ENCODE assay signal across 22 cellular contexts in genomic region chr13:66811445-66811844, GRCh38.
DNase-seq lines count a peak whose midpoint lies in the region; ATAC-seq, FAIRE-seq and TF ChIP-seq lines count a peak whose summit lies in the region.
"Had no signal": no experiment of that assay in that cellular context is flagged by ENCODE, and none has a peak within 500 bp of the region (broad histone marks: within the 10 kb centered on the region; RNA-seq: fewer than 3 reads in every experiment).

No MANE protein-coding gene starts in this region.

- no peak for TF ChIP-seq RAD21 in K562 (CRISPR knock-in tag; conservative IDR thresholded peaks at IDR 0.05 in 1 of 2, IDR thresholded peaks at IDR 0.05 in 1 of 2)

- no peaks in the 10 kb centered on the region for H3K9me1 ChIP-seq in K562 (ENCODE audit: control insufficient read depth, insufficient read depth, low read length)

- no peak overlapping the region for H3K4me2 ChIP-seq in K562 (ENCODE audit: insufficient read depth, low read length)
- H3K4me2 ChIP-seq: BLaER1 treated with 17β-estradiol and CSF1 and Interleukin-3, amounts not matched to agents 10 nM and 100 nM had no signal

- peak; percentile 0 for DNase-seq in DMS53 (lab: John Stamatoyannopoulos, UW)
- no peak for DNase-seq in DMS53 treated with DMSO at 0.1 percent for 48 hours (lab: John Stamatoyannopoulos, UW; ENCODE audit: unreplicated experiment)
- DNase-seq in K562 (ENCODE audit: extremely low read depth in 1 of 4, low spot score in 3 of 4): no peak
- DNase-seq in stimulated activated CD4-positive, alpha-beta T cell treated with anti-CD3 and anti-CD28 coated beads, Interleukin-2, amount 100 ng/mL, for 48 hours: no peak
- DNase-seq in small intestine: no peak
- no peak for DNase-seq in MG63
- DNase-seq: ACHN; CD4-positive, alpha-beta T cell; CD8-positive, alpha-beta T cell; DMS 273 treated with DMSO at 0.1 percent for 48 hours; DMS153; DMS79; DND-41; EL; GDM1 had no signal

- CTCF ChIA-PET in HEK293 (lab: Yijun Ruan, JAX) (no interaction called here), K562 (lab: Yijun Ruan, JAX; ENCODE audit: low intra/inter-chr PET ratio) (no interaction called here)

- H3K9ac ChIP-seq in K562 (ENCODE audit: insufficient read depth in 1 of 2, low read depth in 2 of 2, low read length in 2 of 2): no peak overlapping the region
- H3K9ac ChIP-seq: BLaER1 treated with 17β-estradiol and CSF1 and Interleukin-3, amounts not matched to agents 10 nM and 100 nM had no signal

- H3K79me2 ChIP-seq in K562 (ENCODE audit: control insufficient read depth, insufficient read depth, low read length): no peaks in the 10 kb centered on the region

- H4K20me1 ChIP-seq in K562 (replicated peaks; ENCODE audit: control insufficient read depth, insufficient read depth, low read length): no peaks in the 10 kb centered on the region
- H4K20me1 ChIP-seq: BLaER1 treated with 17β-estradiol and CSF1 and Interleukin-3, amounts not matched to agents 10 nM and 100 nM had no signal

- no peak for TF ChIP-seq CTCF in HEK293 (tag by site-specific recombination; IDR thresholded peaks at IDR 0.05)
- TF ChIP-seq CTCF in K562 (IDR thresholded peaks at IDR 0.05 in 2 of 3, conservative IDR thresholded peaks at IDR 0.05 in 1 of 3; ENCODE audit: insufficient read depth in 2 of 3, low read depth in 1 of 3, low read length in 3 of 3): no peak

- ATAC-seq in K562: no peak
- ATAC-seq: CD8-positive, alpha-beta T cell; GM12878 had no signal

- H3K36me3 ChIP-seq in HEK293 (ENCODE audit: control insufficient read depth in 2 of 2, insufficient read depth in 1 of 2, low read length in 2 of 2) (no peaks in the 10 kb centered on the region), K562 (ENCODE audit: control insufficient read depth, insufficient read depth, low read length) (no peaks in the 10 kb centered on the region), small intestine (ENCODE audit: control insufficient read depth in 2 of 2, insufficient read depth in 2 of 2, low read length in 2 of 2) (no peaks in the 10 kb centered on the region), MG63 (no peaks in the 10 kb centered on the region)
- H3K36me3 ChIP-seq: BLaER1 treated with 17β-estradiol and CSF1 and Interleukin-3, amounts not matched to agents 10 nM and 100 nM had no signal

- no peak overlapping the region for H3K4me3 ChIP-seq in HEK293 (ENCODE audit: low read depth, low read length)
- H3K4me3 ChIP-seq in K562: no peak overlapping the region
- H3K4me3 ChIP-seq in small intestine (ENCODE audit: low read depth in 1 of 2, low read length in 2 of 2): no peak overlapping the region
- H3K4me3 ChIP-seq in MG63: no peak overlapping the region
- H3K4me3 ChIP-seq: BLaER1 treated with 17β-estradiol and CSF1 and Interleukin-3, amounts not matched to agents 10 nM and 100 nM; GM12878 had no signal

- H3K27ac ChIP-seq in HEK293 (ENCODE audit: extremely low read depth, low read depth, low read length) (no peak overlapping the region), K562 (ENCODE audit: extremely low read depth, low read depth, low read length) (no peak overlapping the region), small intestine (ENCODE audit: low read depth in 1 of 2, low read length in 1 of 2) (no peak overlapping the region)
- H3K27ac ChIP-seq: 22Rv1; BLaER1 treated with 17β-estradiol and CSF1 and Interleukin-3, amounts not matched to agents 10 nM and 100 nM; C4-2B had no signal

- no peaks in the 10 kb centered on the region for H3K27me3 ChIP-seq in K562 (ENCODE audit: control insufficient read depth in 2 of 2, insufficient read depth in 2 of 2, low read length in 2 of 2)
- H3K27me3 ChIP-seq in small intestine (ENCODE audit: control insufficient read depth in 2 of 2, insufficient read depth in 2 of 2, low read length in 2 of 2): no peaks in the 10 kb centered on the region
- no peaks in the 10 kb centered on the region for H3K27me3 ChIP-seq in MG63
- H3K27me3 ChIP-seq: BLaER1 treated with 17β-estradiol and CSF1 and Interleukin-3, amounts not matched to agents 10 nM and 100 nM had no signal

- H3K4me1 ChIP-seq in HEK293 (ENCODE audit: control insufficient read depth, insufficient read depth, low read length) (no peaks in the 10 kb centered on the region), K562 (replicated peaks in 1 of 2; ENCODE audit: control insufficient read depth in 2 of 2, insufficient read depth in 2 of 2, low read length in 2 of 2) (no peaks in the 10 kb centered on the region), small intestine (ENCODE audit: control insufficient read depth in 2 of 2, insufficient read depth in 1 of 2, low read depth in 1 of 2, low read length in 1 of 2) (no peaks in the 10 kb centered on the region)
- H3K4me1 ChIP-seq: BLaER1 treated with 17β-estradiol and CSF1 and Interleukin-3, amounts not matched to agents 10 nM and 100 nM had no signal

- no peak overlapping the region for H2AFZ ChIP-seq in K562 (ENCODE audit: low read depth, low read length)

- in situ Hi-C loops in K562 (cut with MboI): no loop called here

- TF ChIP-seq POLR2A in K562 (conservative IDR thresholded peaks at IDR 0.05): no peak

- TF ChIP-seq EP300 in K562 (IDR thresholded peaks at IDR 0.05; ENCODE audit: low read length): no peak

- H3K9me3 ChIP-seq in HEK293 (ENCODE audit: control insufficient read depth, insufficient read depth, low read depth, low read length): no peaks in the 10 kb centered on the region
- no peaks in the 10 kb centered on the region for H3K9me3 ChIP-seq in K562 (replicated peaks; ENCODE audit: control insufficient read depth, insufficient read depth, low read depth, low read length)
- no peaks in the 10 kb centered on the region for H3K9me3 ChIP-seq in small intestine (ENCODE audit: control insufficient read depth, low read depth)
- H3K9me3 ChIP-seq in MG63: no peaks in the 10 kb centered on the region
- H3K9me3 ChIP-seq: BLaER1 treated with 17β-estradiol and CSF1 and Interleukin-3, amounts not matched to agents 10 nM and 100 nM had no signal

- POLR2A ChIA-PET in HEK293 (lab: Yijun Ruan, JAX) (no interaction called here), K562 (lab: Yijun Ruan, JAX) (no interaction called here)

- intact Hi-C loops in K562 (cut with micrococcal nuclease): no loop called here

- no peak for FAIRE-seq in K562 (lab: Jason Lieb, UNC)
- no peak for FAIRE-seq in small intestine (lab: Jason Lieb, UNC)
- FAIRE-seq: GM12878, GM12892, GM18507 had no signal

- no TSS peak for BruUV-seq in K562 (replicated peaks; lab: Mats Ljungman, UMichigan)

TF ChIP-seq in HEK293, 187 proteins besides CTCF, POLR2A, EP300 and RAD21 (continues in another document):
- no peak for TF ChIP-seq ZNF529 (tag by site-specific recombination; IDR thresholded peaks at IDR 0.05; ENCODE audit: insufficient replicate concordance)
- no peak for TF ChIP-seq ZNF530 (tag by site-specific recombination; IDR thresholded peaks at IDR 0.05; ENCODE audit: low read depth)
- TF ChIP-seq PRDM1 (tag by site-specific recombination; IDR thresholded peaks at IDR 0.05): peak; percentile 15; the same call in 1 of the 2 replicates
- TF ChIP-seq, protein P1, sequence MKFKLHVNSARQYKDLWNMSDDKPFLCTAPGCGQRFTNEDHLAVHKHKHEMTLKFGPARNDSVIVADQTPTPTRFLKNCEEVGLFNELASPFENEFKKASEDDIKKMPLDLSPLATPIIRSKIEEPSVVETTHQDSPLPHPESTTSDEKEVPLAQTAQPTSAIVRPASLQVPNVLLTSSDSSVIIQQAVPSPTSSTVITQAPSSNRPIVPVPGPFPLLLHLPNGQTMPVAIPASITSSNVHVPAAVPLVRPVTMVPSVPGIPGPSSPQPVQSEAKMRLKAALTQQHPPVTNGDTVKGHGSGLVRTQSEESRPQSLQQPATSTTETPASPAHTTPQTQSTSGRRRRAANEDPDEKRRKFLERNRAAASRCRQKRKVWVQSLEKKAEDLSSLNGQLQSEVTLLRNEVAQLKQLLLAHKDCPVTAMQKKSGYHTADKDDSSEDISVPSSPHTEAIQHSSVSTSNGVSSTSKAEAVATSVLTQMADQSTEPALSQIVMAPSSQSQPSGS (tag by site-specific recombination; IDR thresholded peaks at IDR 0.05; ENCODE audit: low read depth): no peak

TF ChIP-seq in K562, 482 proteins besides CTCF, POLR2A, EP300 and RAD21 (continues in another document):
- TF ChIP-seq ZFP36 (IDR thresholded peaks at IDR 0.05; ENCODE audit: low read depth, low read length, partially characterized antibody) (peak; percentile 47), NBN (IDR thresholded peaks at IDR 0.05; ENCODE audit: low read depth) (no peak), ZNF280A (IDR thresholded peaks at IDR 0.05; ENCODE audit: low read depth, partially characterized antibody) (peak; percentile 48)
